15 cellular contexts compared by ENCODE assay signal in the genomic region with DNA sequence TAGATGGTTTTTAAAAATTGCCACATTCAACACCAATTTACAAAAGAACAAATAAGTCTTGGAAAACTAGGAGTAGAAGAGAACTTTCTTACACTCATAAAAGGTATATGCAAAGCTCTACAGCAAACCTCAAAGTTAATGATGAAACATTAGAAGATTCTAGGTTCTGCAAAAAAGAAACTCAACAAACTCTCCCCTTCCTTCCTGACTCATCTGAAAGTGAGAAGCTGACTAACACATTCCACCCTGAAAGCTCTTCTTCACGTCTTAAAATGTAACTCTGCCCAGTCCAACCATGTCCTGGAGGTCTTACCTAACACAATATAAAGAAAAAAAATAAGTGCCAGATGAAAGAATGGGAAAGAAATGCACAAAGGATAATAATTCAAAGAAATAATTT.
DNase-seq lines count a peak whose midpoint lies in the region; ATAC-seq, FAIRE-seq and TF ChIP-seq lines count a peak whose summit lies in the region.
"Had no signal": no experiment of that assay in that cellular context is flagged by ENCODE, and none has a peak within 500 bp of the region (broad histone marks: within the 10 kb centered on the region; RNA-seq: fewer than 3 reads in every experiment).

No MANE protein-coding gene starts in this region.

- POLR2A ChIA-PET in GM12878 (lab: Charles Lee) = no interaction called here

- no peaks in the 10 kb centered on the region for H3K27me3 ChIP-seq in GM12878 (replicated peaks in 1 of 2; ENCODE audit: control insufficient read depth in 2 of 2, insufficient read depth in 2 of 2, low read length in 1 of 2)

- no peak for TF ChIP-seq POLR2A in GM12878 (IDR thresholded peaks at IDR 0.05; ENCODE audit: low read depth, low read length)

- H4K20me1 ChIP-seq in GM12878 (ENCODE audit: control insufficient read depth, insufficient read depth) = no peaks in the 10 kb centered on the region

- no peak overlapping the region for H3K27ac ChIP-seq in GM12878 (ENCODE audit: control insufficient read depth, insufficient read depth)
- H3K27ac ChIP-seq: C4-2B had no signal

- ATAC-seq in GM21381 (IDR thresholded peaks at IDR 0.05; ENCODE audit: unreplicated experiment) (peak; percentile 92), HG03460 (IDR thresholded peaks at IDR 0.05; ENCODE audit: unreplicated experiment) (peak; percentile 86), GM12878 (peak; percentile 69), GM21576 (IDR thresholded peaks at IDR 0.05; ENCODE audit: unreplicated experiment) (no peak)
- ATAC-seq: effector memory CD8-positive, alpha-beta T cell; SK-N-SH treated with all-trans-retinoic acid at 6 μM for 48 hours had no signal

- DNase-seq in GM12865 (ENCODE audit: low read depth) (peak; percentile 39), GM12878 (ENCODE audit: low read depth, low spot score) (peak; percentile 36), NCI-H748 treated with DMSO at 0.1 percent for 48 hours (lab: John Stamatoyannopoulos, UW) (no peak)
- DNase-seq in stimulated activated CD4-positive, alpha-beta T cell treated with anti-CD3 and anti-CD28 coated beads, Interleukin-1b, Interleukin-23, amount 100 ng/mL, for 48 hours = no peak
- no peak for DNase-seq in activated CD4-positive, alpha-beta T cell treated with anti-CD3 and anti-CD28 coated beads, Interleukin-2, amount 50 U/mL, for 4 hours
- DNase-seq: activated naive CD8-positive, alpha-beta T cell treated with anti-CD3 and anti-CD28 coated beads, Interleukin-2, amount 10 ng/mL, durations not matched to agents 7 days and 5 days; effector memory CD8-positive, alpha-beta T cell; NCI-H146; posterior cingulate gyrus; stimulated activated CD4-positive, alpha-beta T cell treated with anti-CD3 and anti-CD28 coated beads, Interleukin-4, amount 100 ng/mL, for 24 hours had no signal

- H3K4me3 ChIP-seq in GM12865 (ENCODE audit: low read depth, low read length) (no peak overlapping the region), GM12878 (no peak overlapping the region)

- RAD21 ChIA-PET in GM12878 (lab: Charles Lee; ENCODE audit: unreplicated experiment) = no interaction called here

- CTCF ChIA-PET in GM12878 (lab: Yijun Ruan, JAX) = interaction anchor here (1.1 kb wide), 1 partner anchor 10 kb away, joined by 3 read pairs; no protein-coding TSS in a partner anchor

- BruUV-seq in GM12878 (replicated peaks; lab: Mats Ljungman, UMichigan) = no TSS peak

- no peaks in the 10 kb centered on the region; the same call in 2 of the 3 replicates for H3K9me3 ChIP-seq in GM12878 (replicated peaks; ENCODE audit: control insufficient read depth, insufficient read depth, low read length)

- H3K79me2 ChIP-seq in GM12878 (ENCODE audit: control insufficient read depth, insufficient read depth, low read length) = no peaks in the 10 kb centered on the region

- no peak overlapping the region for H3K9ac ChIP-seq in GM12878 (ENCODE audit: control insufficient read depth, insufficient read depth, low read length)

- in situ Hi-C loops in GM12878 (cut with MboI) = no loop called here

- no peak for TF ChIP-seq RAD21 in GM12878 (IDR thresholded peaks at IDR 0.05; ENCODE audit: insufficient read depth, low read depth, low read length)

- no peak overlapping the region for H2AFZ ChIP-seq in GM12878 (ENCODE audit: control insufficient read depth, low read depth, low read length)

- SMC1A ChIA-PET in GM12878 (lab: Charles Lee; ENCODE audit: uncharacterized antibody, unreplicated experiment) = interaction anchor here (1.4 kb wide), 1 partner anchor 19 kb away, joined by 3 read pairs; no protein-coding TSS in a partner anchor

- no peak for FAIRE-seq in GM12878 (lab: Jason Lieb, UNC)

- peak in 1 of 2 experiments; percentile 24; a peak in 1 of 4 replicates for TF ChIP-seq EP300 in GM12878 (IDR thresholded peaks at IDR 0.05; ENCODE audit: borderline replicate concordance in 1 of 2, control insufficient read depth in 1 of 2, low read depth in 2 of 2, low read length in 2 of 2)

- no peak for TF ChIP-seq CTCF in GM12865 (IDR thresholded peaks at IDR 0.05; ENCODE audit: insufficient read depth, low read depth, low read length, missing control alignments)
- TF ChIP-seq CTCF in GM12878 (IDR thresholded peaks at IDR 0.05 in 2 of 3, conservative IDR thresholded peaks at IDR 0.05 in 1 of 3; ENCODE audit: control insufficient read depth in 2 of 3, extremely low read depth in 1 of 3, insufficient read depth in 1 of 3, low read depth in 3 of 3, low read length in 3 of 3) = no peak

- H3K4me2 ChIP-seq in GM12878 (ENCODE audit: control insufficient read depth, insufficient read depth) = no peak overlapping the region

- no peaks in the 10 kb centered on the region for H3K36me3 ChIP-seq in GM12878 (ENCODE audit: control insufficient read depth in 2 of 2, insufficient read depth in 2 of 2, low read length in 1 of 2)

- 0% methylated on average over 1 of the region's 1 CpG for WGBS in GM12878 (ENCODE audit: insufficient coverage, insufficient replicate concordance, low lambda C conversion rate, missing lambda C conversion rate)

- H3K4me1 ChIP-seq in GM12878 (ENCODE audit: control insufficient read depth, insufficient read depth, low read length) = no peaks in the 10 kb centered on the region

- intact Hi-C loops in GM12878 (cut with micrococcal nuclease; ENCODE audit: unreplicated experiment) = no loop called here

TF ChIP-seq in GM12878, 131 proteins besides CTCF, POLR2A, EP300 and RAD21:
- TF ChIP-seq ZBED1 (IDR thresholded peaks at IDR 0.05; ENCODE audit: borderline replicate concordance) (no peak), EGR1 (IDR thresholded peaks at IDR 0.05; ENCODE audit: borderline replicate concordance in 1 of 2, low read depth in 2 of 2, low read length in 2 of 2) (no peak), E4F1 (IDR thresholded peaks at IDR 0.05; ENCODE audit: borderline replicate concordance, partially characterized antibody) (no peak), CBX3 (IDR thresholded peaks at IDR 0.05; ENCODE audit: borderline replicate concordance, low read depth) (no peak), NFYA (IDR thresholded peaks at IDR 0.05; ENCODE audit: borderline replicate concordance, low read depth, low read length) (no peak), MTA3 (IDR thresholded peaks at IDR 0.05; ENCODE audit: borderline replicate concordance, low read length) (no peak), LARP7 (IDR thresholded peaks at IDR 0.05) (no peak), TCF7 (IDR thresholded peaks at IDR 0.05; ENCODE audit: borderline replicate concordance) (no peak), KLF5 (IDR thresholded peaks at IDR 0.05; ENCODE audit: partially characterized antibody) (no peak)
- TF ChIP-seq, protein P1, sequence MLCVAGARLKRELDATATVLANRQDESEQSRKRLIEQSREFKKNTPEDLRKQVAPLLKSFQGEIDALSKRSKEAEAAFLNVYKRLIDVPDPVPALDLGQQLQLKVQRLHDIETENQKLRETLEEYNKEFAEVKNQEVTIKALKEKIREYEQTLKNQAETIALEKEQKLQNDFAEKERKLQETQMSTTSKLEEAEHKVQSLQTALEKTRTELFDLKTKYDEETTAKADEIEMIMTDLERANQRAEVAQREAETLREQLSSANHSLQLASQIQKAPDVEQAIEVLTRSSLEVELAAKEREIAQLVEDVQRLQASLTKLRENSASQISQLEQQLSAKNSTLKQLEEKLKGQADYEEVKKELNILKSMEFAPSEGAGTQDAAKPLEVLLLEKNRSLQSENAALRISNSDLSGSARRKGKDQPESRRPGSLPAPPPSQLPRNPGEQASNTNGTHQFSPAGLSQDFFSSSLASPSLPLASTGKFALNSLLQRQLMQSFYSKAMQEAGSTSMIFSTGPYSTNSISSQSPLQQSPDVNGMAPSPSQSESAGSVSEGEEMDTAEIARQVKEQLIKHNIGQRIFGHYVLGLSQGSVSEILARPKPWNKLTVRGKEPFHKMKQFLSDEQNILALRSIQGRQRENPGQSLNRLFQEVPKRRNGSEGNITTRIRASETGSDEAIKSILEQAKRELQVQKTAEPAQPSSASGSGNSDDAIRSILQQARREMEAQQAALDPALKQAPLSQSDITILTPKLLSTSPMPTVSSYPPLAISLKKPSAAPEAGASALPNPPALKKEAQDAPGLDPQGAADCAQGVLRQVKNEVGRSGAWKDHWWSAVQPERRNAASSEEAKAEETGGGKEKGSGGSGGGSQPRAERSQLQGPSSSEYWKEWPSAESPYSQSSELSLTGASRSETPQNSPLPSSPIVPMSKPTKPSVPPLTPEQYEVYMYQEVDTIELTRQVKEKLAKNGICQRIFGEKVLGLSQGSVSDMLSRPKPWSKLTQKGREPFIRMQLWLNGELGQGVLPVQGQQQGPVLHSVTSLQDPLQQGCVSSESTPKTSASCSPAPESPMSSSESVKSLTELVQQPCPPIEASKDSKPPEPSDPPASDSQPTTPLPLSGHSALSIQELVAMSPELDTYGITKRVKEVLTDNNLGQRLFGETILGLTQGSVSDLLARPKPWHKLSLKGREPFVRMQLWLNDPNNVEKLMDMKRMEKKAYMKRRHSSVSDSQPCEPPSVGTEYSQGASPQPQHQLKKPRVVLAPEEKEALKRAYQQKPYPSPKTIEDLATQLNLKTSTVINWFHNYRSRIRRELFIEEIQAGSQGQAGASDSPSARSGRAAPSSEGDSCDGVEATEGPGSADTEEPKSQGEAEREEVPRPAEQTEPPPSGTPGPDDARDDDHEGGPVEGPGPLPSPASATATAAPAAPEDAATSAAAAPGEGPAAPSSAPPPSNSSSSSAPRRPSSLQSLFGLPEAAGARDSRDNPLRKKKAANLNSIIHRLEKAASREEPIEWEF (IDR thresholded peaks at IDR 0.05; ENCODE audit: insufficient replicate concordance, low read depth, low read length) = no peak
TF ChIP-seq in GM12878: peak in this region for 0.

Comparison
In these comparisons a context has a peak if more than half of its experiments do, and no peak if none do; other contexts are left out.
1. DNase-seq: peak in GM12865 (single experiment) and GM12878 (single experiment); none in stimulated activated CD4-positive, alpha-beta T cell treated with anti-CD3 and anti-CD28 coated beads, Interleukin-1b, Interleukin-23, amount 100 ng/mL, for 48 hours (single experiment), NCI-H748 treated with DMSO at 0.1 percent for 48 hours (single experiment) and activated CD4-positive, alpha-beta T cell treated with anti-CD3 and anti-CD28 coated beads, Interleukin-2, amount 50 U/mL, for 4 hours (0 of 2).